22 cellular contexts compared by ENCODE assay signal in genomic region chr1:20112279-20113000, GRCh38. TPM values are rescaled to one million over a fixed set of nuclear protein-coding genes. Genes with fewer than 3 reads are reported as not detected.
A peak's percentile ranks its signal among the peaks of the same experiment; 100 is the strongest.
DNase-seq lines count a peak whose midpoint lies in the region; ATAC-seq and TF ChIP-seq lines count a peak whose summit lies in the region.
"Had no signal": no experiment of that assay in that cellular context is flagged by ENCODE, and none has a peak within 500 bp of the region (broad histone marks: within the 10 kb centered on the region; RNA-seq: fewer than 3 reads in every experiment).

No MANE protein-coding gene starts in this region.

- no peaks in the 10 kb centered on the region for H3K9me3 ChIP-seq in sigmoid colon
- H3K9me3 ChIP-seq: breast epithelium, colonic mucosa, SJSA1, uterus had no signal

- 85 to 86% methylated on average over 3 of the region's 3 CpGs for WGBS in sigmoid colon, 2 donors

- DNase-seq in ELR (ENCODE audit: low read depth) (peak; percentile 8), NCI-H2171 (lab: John Stamatoyannopoulos, UW) (peak; percentile 37), fibroblast of mammary gland (ENCODE audit: low read depth) (peak; percentile 29), sigmoid colon (peak; percentile 44), inferior parietal cortex (ENCODE audit: extremely low spot score) (no peak)
- DNase-seq in activated CD4-positive, alpha-beta memory T cell treated with anti-CD3 and anti-CD28 coated beads, Interleukin-2, amount 10 ng/mL, durations not matched to agents 7 days and 5 days = no peak
- DNase-seq: activated CD4-positive, alpha-beta T cell treated with anti-CD3 and anti-CD28 coated beads, Interleukin-2, amount 50 U/mL, for 48 hours; activated gamma-delta T cell treated with Interleukin-2 at 50 U/mL for 16 hours; CD4-positive, alpha-beta memory T cell; colonic mucosa; NCI-H1930; NCI-H446; nephron progenitor cell; substantia nigra; T-helper 2 cell; uterus had no signal

- POLR2A ChIA-PET in activated CD4-positive, alpha-beta memory T cell treated with anti-CD3 and anti-CD28 coated beads, Interleukin-2, amount 10 ng/mL, durations not matched to agents 7 days and 5 days (lab: Charles Lee) = no interaction called here

- H3K36me3 Mint-ChIP-seq in activated CD4-positive, alpha-beta memory T cell treated with anti-CD3 and anti-CD28 coated beads, Interleukin-2, amount 10 ng/mL, durations not matched to agents 7 days and 5 days (ENCODE audit: low read depth) = no peaks in the 10 kb centered on the region
- H3K36me3 Mint-ChIP-seq: CD4-positive, alpha-beta memory T cell had no signal

- peaks cover 6% of the 10 kb centered on the region for H3K27me3 Mint-ChIP-seq in activated CD4-positive, alpha-beta memory T cell treated with anti-CD3 and anti-CD28 coated beads, Interleukin-2, amount 10 ng/mL, durations not matched to agents 7 days and 5 days

- peaks cover 0 to 29% (median 10%) of the 10 kb centered on the region in 4 donors for H3K4me1 ChIP-seq in sigmoid colon
- H3K4me1 ChIP-seq: breast epithelium, colonic mucosa, parathyroid adenoma, SJSA1 had no signal

- no peaks in the 10 kb centered on the region for H3K27me3 ChIP-seq in sigmoid colon
- H3K27me3 ChIP-seq: breast epithelium, colonic mucosa, uterus had no signal

- no peak overlapping the region for H3K27ac Mint-ChIP-seq in activated CD4-positive, alpha-beta memory T cell treated with anti-CD3 and anti-CD28 coated beads, Interleukin-2, amount 10 ng/mL, durations not matched to agents 7 days and 5 days
- H3K27ac Mint-ChIP-seq: CD4-positive, alpha-beta memory T cell; nephron progenitor cell had no signal

- H3K27ac ChIP-seq in sigmoid colon = no peak overlapping the region
- H3K27ac ChIP-seq: breast epithelium, colonic mucosa, parathyroid adenoma, SJSA1, uterus had no signal

- intact Hi-C loops in sigmoid colon (cut with DNase I) = no loop called here

- CTCF ChIA-PET in activated CD4-positive, alpha-beta memory T cell treated with anti-CD3 and anti-CD28 coated beads, Interleukin-2, amount 10 ng/mL, durations not matched to agents 7 days and 5 days (lab: Charles Lee) = interaction anchor here (1.4 kb wide), 1 partner anchor 39 kb away, joined by 4 read pairs; no protein-coding TSS in a partner anchor

- no peaks in the 10 kb centered on the region for H3K36me3 ChIP-seq in sigmoid colon
- H3K36me3 ChIP-seq: breast epithelium, colonic mucosa, SJSA1, uterus had no signal

- no peaks in the 10 kb centered on the region for H3K9me3 Mint-ChIP-seq in activated CD4-positive, alpha-beta memory T cell treated with anti-CD3 and anti-CD28 coated beads, Interleukin-2, amount 10 ng/mL, durations not matched to agents 7 days and 5 days
- H3K9me3 Mint-ChIP-seq: CD4-positive, alpha-beta memory T cell; nephron progenitor cell had no signal

- no peak overlapping the region for H3K4me3 ChIP-seq in fibroblast of mammary gland (ENCODE audit: control insufficient read depth, low read depth, low read length)
- H3K4me3 ChIP-seq in sigmoid colon = no peak overlapping the region
- H3K4me3 ChIP-seq: breast epithelium, colonic mucosa, SJSA1, uterus had no signal

- no peak for ATAC-seq in HG03025 (IDR thresholded peaks at IDR 0.05; ENCODE audit: low FRiP score, unreplicated experiment)
- ATAC-seq: Panc1 had no signal

- no peak for TF ChIP-seq EP300 in sigmoid colon (IDR thresholded peaks at IDR 0.05)

- TF ChIP-seq POLR2A in sigmoid colon (IDR thresholded peaks at IDR 0.05) = no peak

- TF ChIP-seq CTCF in fibroblast of mammary gland (conservative IDR thresholded peaks at IDR 0.05; ENCODE audit: control insufficient read depth, insufficient read depth, low read depth, low read length) (no peak), sigmoid colon (IDR thresholded peaks at IDR 0.05) (no peak)

- H3K4me1 Mint-ChIP-seq in activated CD4-positive, alpha-beta memory T cell treated with anti-CD3 and anti-CD28 coated beads, Interleukin-2, amount 10 ng/mL, durations not matched to agents 7 days and 5 days = no peaks in the 10 kb centered on the region
- H3K4me1 Mint-ChIP-seq: CD4-positive, alpha-beta memory T cell; nephron progenitor cell had no signal

- H3K4me3 Mint-ChIP-seq in activated CD4-positive, alpha-beta memory T cell treated with anti-CD3 and anti-CD28 coated beads, Interleukin-2, amount 10 ng/mL, durations not matched to agents 7 days and 5 days = no peak overlapping the region
- H3K4me3 Mint-ChIP-seq: CD4-positive, alpha-beta memory T cell; nephron progenitor cell had no signal

RNA-seq across cellular contexts. Expression of gene PLA2G2D, which starts 6.9 kb away (rescaled TPM):
- under 1 TPM in 1 of 4 donors, not detected in 3; 0.16 TPM for total RNA-seq in sigmoid colon
- 1 to 10 TPM in 1 of 3 donors, not detected in 2; 8.6 TPM for polyA plus RNA-seq in sigmoid colon
- not detected for total RNA-seq in activated CD4-positive, alpha-beta memory T cell treated with anti-CD3 and anti-CD28 coated beads, Interleukin-2, amount 10 ng/mL, durations not matched to agents 7 days and 5 days
- total RNA-seq: CD4-positive, alpha-beta memory T cell; SJSA1; uterus had no signal

RNA-seq across cellular contexts. Expression of gene PLA2G2F, which starts 26.7 kb away (rescaled TPM):
- total RNA-seq in sigmoid colon = not detected
- polyA plus RNA-seq in sigmoid colon = under 1 TPM in 2 of 3 donors, not detected in 1; 0.60 to 0.80 TPM
- total RNA-seq in activated CD4-positive, alpha-beta memory T cell treated with anti-CD3 and anti-CD28 coated beads, Interleukin-2, amount 10 ng/mL, durations not matched to agents 7 days and 5 days = not detected
- total RNA-seq: breast epithelium; CD4-positive, alpha-beta memory T cell; colonic mucosa; SJSA1 had no signal
- polyA plus RNA-seq: adipose tissue; CD4-positive, alpha-beta memory T cell had no signal

RNA-seq across cellular contexts. Expression of gene PLA2G5, which starts 42.4 kb away (rescaled TPM):
- 10 to 100 TPM; 18.6 to 45.4 (median 30.5) TPM for total RNA-seq in sigmoid colon
- 1 to 10 TPM in 2 of 3 donors, under 1 TPM in 1; 0.69 to 5.4 (median 2.4) TPM for polyA plus RNA-seq in sigmoid colon
- total RNA-seq in activated CD4-positive, alpha-beta memory T cell treated with anti-CD3 and anti-CD28 coated beads, Interleukin-2, amount 10 ng/mL, durations not matched to agents 7 days and 5 days = not detected
- total RNA-seq: CD4-positive, alpha-beta memory T cell; SJSA1 had no signal
- polyA plus RNA-seq: CD4-positive, alpha-beta memory T cell had no signal

Comparison
In these comparisons a context has a peak if more than half of its experiments do, and no peak if none do; other contexts are left out.
1. DNase-seq: peak in ELR (single experiment), NCI-H2171 (single experiment), fibroblast of mammary gland (single experiment) and sigmoid colon (single experiment); none in activated CD4-positive, alpha-beta memory T cell treated with anti-CD3 and anti-CD28 coated beads, Interleukin-2, amount 10 ng/mL, durations not matched to agents 7 days and 5 days (single experiment) and inferior parietal cortex (single experiment).
2. RNA of gene PLA2G5, which starts 42.4 kb away (total RNA-seq): 18.6 to 45.4 TPM in sigmoid colon; not detected in activated CD4-positive, alpha-beta memory T cell treated with anti-CD3 and anti-CD28 coated beads, Interleukin-2, amount 10 ng/mL, durations not matched to agents 7 days and 5 days; every median in the first group is over 10 times any median in the second.